1 cellular context compared by ENCODE assay signal in genomic region chr6:63611560-63611959, GRCh38.
A peak's percentile ranks its signal among the peaks of the same experiment; 100 is the strongest.
TF ChIP-seq lines count a peak whose summit lies in the region.

No MANE protein-coding gene starts in this region.

TF ChIP-seq in K562, 482 proteins besides CTCF, POLR2A, EP300 and RAD21:
- TF ChIP-seq, protein P1, sequence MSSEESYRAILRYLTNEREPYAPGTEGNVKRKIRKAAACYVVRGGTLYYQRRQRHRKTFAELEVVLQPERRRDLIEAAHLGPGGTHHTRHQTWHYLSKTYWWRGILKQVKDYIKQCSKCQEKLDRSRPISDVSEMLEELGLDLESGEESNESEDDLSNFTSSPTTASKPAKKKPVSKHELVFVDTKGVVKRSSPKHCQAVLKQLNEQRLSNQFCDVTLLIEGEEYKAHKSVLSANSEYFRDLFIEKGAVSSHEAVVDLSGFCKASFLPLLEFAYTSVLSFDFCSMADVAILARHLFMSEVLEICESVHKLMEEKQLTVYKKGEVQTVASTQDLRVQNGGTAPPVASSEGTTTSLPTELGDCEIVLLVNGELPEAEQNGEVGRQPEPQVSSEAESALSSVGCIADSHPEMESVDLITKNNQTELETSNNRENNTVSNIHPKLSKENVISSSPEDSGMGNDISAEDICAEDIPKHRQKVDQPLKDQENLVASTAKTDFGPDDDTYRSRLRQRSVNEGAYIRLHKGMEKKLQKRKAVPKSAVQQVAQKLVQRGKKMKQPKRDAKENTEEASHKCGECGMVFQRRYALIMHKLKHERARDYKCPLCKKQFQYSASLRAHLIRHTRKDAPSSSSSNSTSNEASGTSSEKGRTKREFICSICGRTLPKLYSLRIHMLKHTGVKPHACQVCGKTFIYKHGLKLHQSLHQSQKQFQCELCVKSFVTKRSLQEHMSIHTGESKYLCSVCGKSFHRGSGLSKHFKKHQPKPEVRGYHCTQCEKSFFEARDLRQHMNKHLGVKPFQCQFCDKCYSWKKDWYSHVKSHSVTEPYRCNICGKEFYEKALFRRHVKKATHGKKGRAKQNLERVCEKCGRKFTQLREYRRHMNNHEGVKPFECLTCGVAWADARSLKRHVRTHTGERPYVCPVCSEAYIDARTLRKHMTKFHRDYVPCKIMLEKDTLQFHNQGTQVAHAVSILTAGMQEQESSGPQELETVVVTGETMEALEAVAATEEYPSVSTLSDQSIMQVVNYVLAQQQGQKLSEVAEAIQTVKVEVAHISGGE (CRISPR knock-in tag; IDR thresholded peaks at IDR 0.05): no peak
- peak; percentile 92 for TF ChIP-seq MAFG (tag; conservative IDR thresholded peaks at IDR 0.05)
- TF ChIP-seq C11orf30 (IDR thresholded peaks at IDR 0.05; ENCODE audit: low read depth): peak; percentile 93
- no peak for TF ChIP-seq ZSCAN29 (IDR thresholded peaks at IDR 0.05)
- peak; percentile 99 for TF ChIP-seq MAFF (IDR thresholded peaks at IDR 0.05; ENCODE audit: low read length)
- no peak for TF ChIP-seq MTA2 (IDR thresholded peaks at IDR 0.05; ENCODE audit: low read depth)
- TF ChIP-seq ZNF316 (IDR thresholded peaks at IDR 0.05): peak; percentile 97
- TF ChIP-seq PML (IDR thresholded peaks at IDR 0.05; ENCODE audit: low read length): no peak
- peak; percentile 99 for TF ChIP-seq MAFK (IDR thresholded peaks at IDR 0.05; ENCODE audit: low read length)
- TF ChIP-seq CREB5 (CRISPR knock-in tag; IDR thresholded peaks at IDR 0.05): no peak
